8 cellular contexts compared by ENCODE assay signal in genomic region chr5:154755361-154756202, GRCh38. TPM values are rescaled to one million over a fixed set of nuclear protein-coding genes. Genes with fewer than 3 reads are reported as not detected.
A peak's percentile ranks its signal among the peaks of the same experiment; 100 is the strongest.
DNase-seq lines count a peak whose midpoint lies in the region; ATAC-seq and TF ChIP-seq lines count a peak whose summit lies in the region.

TSS of gene LARP1 (plus strand) at chr5:154755377. CDS start at chr5:154755758, 381 bp downstream.

- H2AFZ ChIP-seq in mesenchymal stem cell (ENCODE audit: low read depth, low read length): peak within 1 kb of the TSS; percentile 47

- H3K79me1 ChIP-seq in mesenchymal stem cell (replicated peaks; ENCODE audit: low read length, poor library complexity, severe bottlenecking): peaks cover 2% of the 10 kb centered on the region

- peak within 1 kb of the TSS; percentile 98 to 99 for H3K18ac ChIP-seq in mesenchymal stem cell (ENCODE audit: low read depth in 1 of 2, low read length in 2 of 2)

- H3K4ac ChIP-seq in mesenchymal stem cell (ENCODE audit: low read depth in 1 of 2, low read length in 2 of 2): peak within 1 kb of the TSS; percentile 97 to 99

- intact Hi-C loops in T-helper 1 cell treated with Interleukin-12 subunit alpha and Interleukin-12 subunit beta and Interleukin-4 antibody, amounts not matched to agents 30 ng/mL and 1 ng/mL, for 36 hours (cut with micrococcal nuclease): loop anchor here (1.0 to 10.0 kb wide), 9 partner anchors 57 to 1647 kb away; partner anchors contain the start of genes CNOT8, FAM114A2, MFAP3 and MRPL22
- intact Hi-C loops in tibial artery (cut with DNase I; ENCODE audit: low total_unique reads): loop anchor here (2.0 kb wide), 2 partner anchors 73 to 101 kb away; no protein-coding TSS in a partner anchor

- peak within 1 kb of the TSS; percentile 86 to 92 for H2BK12ac ChIP-seq in mesenchymal stem cell (ENCODE audit: low read length in 2 of 2)

- peak within 1 kb of the TSS; percentile 97 for H2BK15ac ChIP-seq in mesenchymal stem cell (ENCODE audit: low read depth, poor library complexity, severe bottlenecking)

- H3K9ac ChIP-seq in mesenchymal stem cell (ENCODE audit: low read length): peak within 1 kb of the TSS; percentile 97

- H3K9me3 ChIP-seq in ectodermal cell (ENCODE audit: control insufficient read depth, low read length): no peaks in the 10 kb centered on the region
- H3K9me3 ChIP-seq in mesenchymal stem cell (ENCODE audit: control insufficient read depth, low read length): no peaks in the 10 kb centered on the region
- H3K9me3 ChIP-seq in tibial artery: no peaks in the 10 kb centered on the region

- H3K27ac ChIP-seq in 22Rv1 (peak within 1 kb of the TSS; percentile 85), ectodermal cell (ENCODE audit: insufficient read depth, low read depth, low read length, poor library complexity, severe bottlenecking) (peak within 1 kb of the TSS; percentile 91), mesenchymal stem cell (ENCODE audit: low read length, poor library complexity, severe bottlenecking) (peak within 1 kb of the TSS; percentile 72), tibial artery (peak within 1 kb of the TSS; percentile 95 to 98)

- peaks cover 25% of the 10 kb centered on the region for H3K4me1 ChIP-seq in ectodermal cell (ENCODE audit: control insufficient read depth, insufficient read depth, low read length)
- H3K4me1 ChIP-seq in mesenchymal stem cell (ENCODE audit: control insufficient read depth, insufficient read depth, low read depth, low read length): peaks cover 11% of the 10 kb centered on the region
- H3K4me1 ChIP-seq in tibial artery: peaks cover 0 to 48% (median 28%) of the 10 kb centered on the region in 4 donors

- peak within 1 kb of the TSS; percentile 36 for H2AK5ac ChIP-seq in mesenchymal stem cell (ENCODE audit: low read length, severe bottlenecking)

- H3K36me3 ChIP-seq in ectodermal cell (ENCODE audit: control insufficient read depth, insufficient read depth, low read length) (no peaks in the 10 kb centered on the region), mesenchymal stem cell (ENCODE audit: control insufficient read depth in 1 of 2, insufficient read depth in 2 of 2, low read depth in 1 of 2, low read length in 2 of 2) (no peaks in the 10 kb centered on the region), tibial artery (no peaks in the 10 kb centered on the region)

- H2BK120ac ChIP-seq in mesenchymal stem cell (ENCODE audit: low read depth, low read length): peak within 1 kb of the TSS; percentile 98

- peak within 1 kb of the TSS; percentile 99 for H4K8ac ChIP-seq in mesenchymal stem cell (ENCODE audit: low read length)

- in situ Hi-C loops in GM13976 (cut with MboI; ENCODE audit: low sequenced_read_pairs, unreplicated experiment): no loop called here

- no peaks in the 10 kb centered on the region for H3K27me3 ChIP-seq in ectodermal cell (ENCODE audit: control insufficient read depth, insufficient read depth, low read length, poor library complexity, severe bottlenecking)
- H3K27me3 ChIP-seq in mesenchymal stem cell (ENCODE audit: control insufficient read depth in 1 of 2, insufficient read depth in 1 of 2, low read length in 2 of 2): no peaks in the 10 kb centered on the region
- H3K27me3 ChIP-seq in tibial artery: no peaks in the 10 kb centered on the region

- peak within 1 kb of the TSS; percentile 28 to 99 for H3K14ac ChIP-seq in mesenchymal stem cell (ENCODE audit: low read length in 2 of 2)

- peak within 1 kb of the TSS; percentile 84 for H2BK5ac ChIP-seq in mesenchymal stem cell (ENCODE audit: low read depth, low read length, poor library complexity, severe bottlenecking)

- H3K4me3 ChIP-seq in ectodermal cell (ENCODE audit: insufficient read depth, low read depth, low read length) (peak within 1 kb of the TSS; percentile 86), mesenchymal stem cell (ENCODE audit: insufficient read depth in 1 of 2, low read depth in 1 of 2, low read length in 2 of 2) (peak within 1 kb of the TSS; percentile 69 to 93), tibial artery (peak within 1 kb of the TSS; percentile 93 to 98)

- H3K4me2 ChIP-seq in mesenchymal stem cell (ENCODE audit: low read length, poor library complexity, severe bottlenecking): peak within 1 kb of the TSS; percentile 96

- peak; percentile 54 for DNase-seq in GM13976 (ENCODE audit: low spot score)
- DNase-seq in mesenchymal stem cell: no peak
- DNase-seq in tibial artery: peak in 1 of 2 donors; percentile 78
- no peak for DNase-seq in NCI-H2107 (lab: John Stamatoyannopoulos, UW)

- WGBS in ectodermal cell, 2 experiments: 0% methylated on average over 97 to 99 of the region's 99 CpGs
- under 1% methylated on average over 61 of the region's 99 CpGs for WGBS in mesenchymal stem cell

- ATAC-seq in HG03097 (IDR thresholded peaks at IDR 0.05; ENCODE audit: low FRiP score, unreplicated experiment): peak; percentile 7

- H3K23ac ChIP-seq in mesenchymal stem cell (ENCODE audit: low read length in 2 of 2): peak within 1 kb of the TSS in 1 of 2 experiments; percentile 99

- peak within 1 kb of the TSS; percentile 98 for H4K91ac ChIP-seq in mesenchymal stem cell (ENCODE audit: low read length)

- TF ChIP-seq CTCF in 22Rv1 (IDR thresholded peaks at IDR 0.05) (no peak), GM13976 (IDR thresholded peaks at IDR 0.05; ENCODE audit: borderline replicate concordance, control extremely low read depth, extremely low read depth, insufficient read depth, missing control alignments) (no peak), tibial artery (IDR thresholded peaks at IDR 0.05) (no peak)

RNA-seq across cellular contexts. Expression of gene LARP1, which starts in this region (rescaled TPM):
- 239 and 240 TPM in 2 replicates for total RNA-seq in T-helper 1 cell treated with Interleukin-12 subunit alpha and Interleukin-12 subunit beta and Interleukin-4 antibody, amounts not matched to agents 30 ng/mL and 1 ng/mL, for 36 hours
- 130 TPM for polyA plus RNA-seq in ectodermal cell (2013, experiment 1 of 4)
- 142 TPM for polyA plus RNA-seq in ectodermal cell (2013, experiment 2 of 4)
- 83.0 TPM for polyA plus RNA-seq in ectodermal cell (2013, experiment 3 of 4)
- 97.1 TPM for polyA plus RNA-seq in ectodermal cell (2013, experiment 4 of 4)
- polyA plus RNA-seq in mesenchymal stem cell (2013, experiment 1 of 2): 133 TPM
- polyA plus RNA-seq in mesenchymal stem cell (2013, experiment 2 of 2): 124 TPM
